13 cellular contexts compared by ENCODE assay signal in the genomic region with DNA sequence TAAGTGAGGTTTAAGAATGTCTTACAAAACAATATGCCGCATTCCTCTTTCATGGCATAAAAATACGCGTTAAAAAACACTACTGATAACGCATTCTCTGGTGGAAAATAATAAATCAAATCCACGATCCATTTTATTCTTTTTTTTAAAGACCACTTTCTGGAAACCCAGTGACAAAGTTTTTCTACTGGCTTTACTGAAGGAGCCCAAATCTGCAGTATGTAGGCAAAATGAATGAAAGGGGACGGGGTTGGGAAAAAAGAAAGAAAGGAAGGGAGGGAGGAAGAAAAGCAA. TPM values are rescaled to one million over a fixed set of nuclear protein-coding genes. Genes with fewer than 3 reads are reported as not detected.
DNase-seq lines count a peak whose midpoint lies in the region; ATAC-seq and TF ChIP-seq lines count a peak whose summit lies in the region.
"Had no signal": no experiment of that assay in that cellular context is flagged by ENCODE, and none has a peak within 500 bp of the region (broad histone marks: within the 10 kb centered on the region; RNA-seq: fewer than 3 reads in every experiment).

No MANE protein-coding gene starts in this region.

- H4K20me1 ChIP-seq in KMS-11 (ENCODE audit: insufficient read depth) = no peaks in the 10 kb centered on the region
- H4K20me1 ChIP-seq in neural cell (ENCODE audit: insufficient read depth) = no peaks in the 10 kb centered on the region

- H3K4me1 ChIP-seq in KMS-11 (ENCODE audit: low read depth, poor library complexity, severe bottlenecking) = no peaks in the 10 kb centered on the region
- peaks cover 3% of the 10 kb centered on the region for H3K4me1 ChIP-seq in endodermal cell (ENCODE audit: control insufficient read depth, insufficient read depth, low read length)

- ATAC-seq in HG02884 (IDR thresholded peaks at IDR 0.05; ENCODE audit: unreplicated experiment) = no peak
- ATAC-seq: upper lobe of right lung had no signal

- TF ChIP-seq EP300 in neural cell (conservative IDR thresholded peaks at IDR 0.05; ENCODE audit: poor library complexity, severe bottlenecking) = no peak

- H3K27me3 ChIP-seq in KMS-11 (ENCODE audit: insufficient read depth, low read depth) (no peaks in the 10 kb centered on the region; the same call in 1 of the 2 replicates), endodermal cell (ENCODE audit: control insufficient read depth, insufficient read depth, low read length, poor library complexity, severe bottlenecking) (peaks cover 76% of the 10 kb centered on the region), neural cell (ENCODE audit: insufficient read depth, low read depth, low read length) (peaks cover 50% of the 10 kb centered on the region)

- no peak overlapping the region for H3K27ac Mint-ChIP-seq in endodermal cell
- H3K27ac Mint-ChIP-seq: dendritic cell treated with granulocyte-macrophage colony-stimulating factor and Interleukin-4, amounts not matched to agents 40 ng/mL and 50 ng/mL, for 4 days had no signal

- H3K27ac ChIP-seq in KMS-11 (no peak overlapping the region), endodermal cell (ENCODE audit: low read depth, low read length) (no peak overlapping the region), neural cell (ENCODE audit: low read length) (no peak overlapping the region)
- H3K27ac ChIP-seq: upper lobe of right lung had no signal

- H3K4me1 Mint-ChIP-seq in endodermal cell = peaks cover 18% of the 10 kb centered on the region

- TF ChIP-seq CTCF in GM12875 (IDR thresholded peaks at IDR 0.05; ENCODE audit: borderline replicate concordance, insufficient read depth, low read depth, low read length) (no peak), KMS-11 (conservative IDR thresholded peaks at IDR 0.05; ENCODE audit: low read depth, low read length) (no peak), endodermal cell (conservative IDR thresholded peaks at IDR 0.05) (no peak), neural cell (IDR thresholded peaks at IDR 0.05; ENCODE audit: poor library complexity, severe bottlenecking) (no peak)

- H3K4me3 Mint-ChIP-seq in endodermal cell = peak overlapping the region; percentile 58
- H3K4me3 Mint-ChIP-seq: dendritic cell treated with granulocyte-macrophage colony-stimulating factor and Interleukin-4, amounts not matched to agents 40 ng/mL and 50 ng/mL, for 4 days had no signal

- H3K4me2 ChIP-seq in KMS-11 (peak overlapping the region; percentile 59), neural cell (ENCODE audit: low read length) (peak overlapping the region; percentile 54)

- TF ChIP-seq RAD21 in neural cell (conservative IDR thresholded peaks at IDR 0.05) = no peak

- no peaks in the 10 kb centered on the region for H3K9me3 Mint-ChIP-seq in endodermal cell
- H3K9me3 Mint-ChIP-seq: dendritic cell treated with granulocyte-macrophage colony-stimulating factor and Interleukin-4, amounts not matched to agents 40 ng/mL and 50 ng/mL, for 4 days had no signal

- H3F3A ChIP-seq in neural cell (ENCODE audit: insufficient read depth, low read length, poor library complexity, severe bottlenecking) = no peaks in the 10 kb centered on the region

- no peaks in the 10 kb centered on the region for H3K36me3 Mint-ChIP-seq in endodermal cell (ENCODE audit: low read depth)

- H3K36me3 ChIP-seq in KMS-11 (ENCODE audit: insufficient read depth) = no peaks in the 10 kb centered on the region
- H3K36me3 ChIP-seq in endodermal cell (ENCODE audit: control insufficient read depth, insufficient read depth, low read length) = no peaks in the 10 kb centered on the region
- no peaks in the 10 kb centered on the region for H3K36me3 ChIP-seq in neural cell (ENCODE audit: insufficient read depth, low read length)
- H3K36me3 ChIP-seq: upper lobe of right lung had no signal

- no peaks in the 10 kb centered on the region for H3K79me2 ChIP-seq in KMS-11 (ENCODE audit: insufficient read depth, low read depth)
- no peaks in the 10 kb centered on the region for H3K79me2 ChIP-seq in neural cell (replicated peaks; ENCODE audit: insufficient read depth, low read length)

- DNase-seq in endodermal cell = no peak
- DNase-seq in SKM-1 treated with dmso at 0.1 percent for 144 hours (lab: John Stamatoyannopoulos, UW; ENCODE audit: unreplicated experiment) = no peak
- DNase-seq in head of caudate nucleus = no peak
- DNase-seq in activated naive CD4-positive, alpha-beta T cell treated with anti-CD3 and anti-CD28 coated beads, Interleukin-2, amount 50 U/mL, for 16 hours = no peak
- DNase-seq: NCI-H187 treated with DMSO at 0.1 percent for 48 hours had no signal

- WGBS in endodermal cell (ENCODE audit: insufficient coverage in 1 of 2, insufficient read length in 1 of 2), 2 experiments = 56 to 58% methylated on average over 4 to 6 of the region's 6 CpGs

- intact Hi-C loops in head of caudate nucleus (cut with DNase I) = no loop called here

- H3K27me3 Mint-ChIP-seq in endodermal cell (ENCODE audit: insufficient read depth) = peaks cover 84% of the 10 kb centered on the region

- H3K4me3 ChIP-seq in GM12875 (ENCODE audit: low read depth, low read length) (peak overlapping the region; percentile 61), KMS-11 (IDR thresholded peaks at IDR 0.05; ENCODE audit: insufficient read depth, low read depth, low read length) (no peak overlapping the region), endodermal cell (ENCODE audit: low read length) (peak overlapping the region; percentile 68), neural cell (ENCODE audit: low read length) (peak overlapping the region; percentile 70)
- H3K4me3 ChIP-seq: upper lobe of right lung had no signal

- no peaks in the 10 kb centered on the region for H3K9me3 ChIP-seq in endodermal cell (ENCODE audit: control insufficient read depth, low read length)
- no peaks in the 10 kb centered on the region for H3K9me3 ChIP-seq in neural cell (ENCODE audit: low read length)
- H3K9me3 ChIP-seq: upper lobe of right lung had no signal

- H2AFZ ChIP-seq in KMS-11 (ENCODE audit: low read depth) = peak overlapping the region; percentile 96; the same call in 1 of the 2 replicates
- H2AFZ ChIP-seq in neural cell (ENCODE audit: low read depth, low read length) = no peak overlapping the region

- no peaks in the 10 kb centered on the region for H3K9me2 ChIP-seq in neural cell (ENCODE audit: insufficient read depth, low read length)

- H3K9ac ChIP-seq in KMS-11 (no peak overlapping the region), endodermal cell (ENCODE audit: extremely low read depth, low read length, poor library complexity, severe bottlenecking) (no peak overlapping the region), neural cell (ENCODE audit: low read length) (peak overlapping the region; percentile 71)

TF ChIP-seq in neural cell, 6 proteins besides CTCF, POLR2A, EP300 and RAD21:
- TF ChIP-seq EZH2 (IDR thresholded peaks at IDR 0.05; ENCODE audit: borderline replicate concordance, insufficient read depth, low read length, poor library complexity, severe bottlenecking) (no peak), TAF1 (IDR thresholded peaks at IDR 0.05; ENCODE audit: low read depth) (no peak), MXI1 (conservative IDR thresholded peaks at IDR 0.05; ENCODE audit: poor library complexity, severe bottlenecking) (no peak), SMC3 (conservative IDR thresholded peaks at IDR 0.05; ENCODE audit: poor library complexity) (no peak), POLR2AphosphoS5 (IDR thresholded peaks at IDR 0.05) (no peak)
- TF ChIP-seq, protein P1, sequence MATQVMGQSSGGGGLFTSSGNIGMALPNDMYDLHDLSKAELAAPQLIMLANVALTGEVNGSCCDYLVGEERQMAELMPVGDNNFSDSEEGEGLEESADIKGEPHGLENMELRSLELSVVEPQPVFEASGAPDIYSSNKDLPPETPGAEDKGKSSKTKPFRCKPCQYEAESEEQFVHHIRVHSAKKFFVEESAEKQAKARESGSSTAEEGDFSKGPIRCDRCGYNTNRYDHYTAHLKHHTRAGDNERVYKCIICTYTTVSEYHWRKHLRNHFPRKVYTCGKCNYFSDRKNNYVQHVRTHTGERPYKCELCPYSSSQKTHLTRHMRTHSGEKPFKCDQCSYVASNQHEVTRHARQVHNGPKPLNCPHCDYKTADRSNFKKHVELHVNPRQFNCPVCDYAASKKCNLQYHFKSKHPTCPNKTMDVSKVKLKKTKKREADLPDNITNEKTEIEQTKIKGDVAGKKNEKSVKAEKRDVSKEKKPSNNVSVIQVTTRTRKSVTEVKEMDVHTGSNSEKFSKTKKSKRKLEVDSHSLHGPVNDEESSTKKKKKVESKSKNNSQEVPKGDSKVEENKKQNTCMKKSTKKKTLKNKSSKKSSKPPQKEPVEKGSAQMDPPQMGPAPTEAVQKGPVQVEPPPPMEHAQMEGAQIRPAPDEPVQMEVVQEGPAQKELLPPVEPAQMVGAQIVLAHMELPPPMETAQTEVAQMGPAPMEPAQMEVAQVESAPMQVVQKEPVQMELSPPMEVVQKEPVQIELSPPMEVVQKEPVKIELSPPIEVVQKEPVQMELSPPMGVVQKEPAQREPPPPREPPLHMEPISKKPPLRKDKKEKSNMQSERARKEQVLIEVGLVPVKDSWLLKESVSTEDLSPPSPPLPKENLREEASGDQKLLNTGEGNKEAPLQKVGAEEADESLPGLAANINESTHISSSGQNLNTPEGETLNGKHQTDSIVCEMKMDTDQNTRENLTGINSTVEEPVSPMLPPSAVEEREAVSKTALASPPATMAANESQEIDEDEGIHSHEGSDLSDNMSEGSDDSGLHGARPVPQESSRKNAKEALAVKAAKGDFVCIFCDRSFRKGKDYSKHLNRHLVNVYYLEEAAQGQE (IDR thresholded peaks at IDR 0.05; ENCODE audit: borderline replicate concordance) = no peak

RNA-seq across cellular contexts. Expression of gene SV2C, which starts 2.0 kb away (rescaled TPM):
- total RNA-seq in endodermal cell = not detected
- 1.1 TPM for polyA plus RNA-seq in endodermal cell (2013, experiment 1 of 2)
- polyA plus RNA-seq in endodermal cell (2013, experiment 2 of 2) = 1.1 TPM
- polyA plus RNA-seq in neural cell = 0.45 and 0.88 TPM in 2 replicates
- 2.2 and 2.4 TPM in 2 replicates for polyA minus RNA-seq in neural cell
- total RNA-seq: fibroblast of lung, M059J had no signal
- polyA plus RNA-seq: fibroblast of lung had no signal
